In the genomic region with DNA sequence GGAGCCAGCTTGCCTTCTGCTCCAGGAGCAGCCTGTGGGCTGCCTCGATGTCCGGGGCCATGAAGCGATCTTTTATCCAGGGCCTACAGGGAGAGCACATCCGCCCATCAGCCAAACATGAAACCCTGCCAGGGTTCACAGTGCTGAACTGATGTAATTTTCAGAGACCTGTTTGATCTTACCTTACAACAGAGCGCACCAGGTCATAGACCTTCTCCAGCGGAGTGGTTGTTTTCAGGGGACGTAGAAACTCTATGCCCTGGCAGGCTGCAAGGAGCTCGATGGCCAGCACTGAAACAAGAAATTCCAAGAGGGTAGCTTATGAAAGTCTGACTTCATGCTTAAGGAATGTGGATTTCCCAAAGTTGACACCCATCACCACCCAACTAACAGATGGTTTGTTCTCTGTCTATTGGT, we compare ENCODE assay signal across 1 cellular context.
A peak's percentile ranks its signal among the peaks of the same experiment; 100 is the strongest.
TF ChIP-seq lines count a peak whose summit lies in the region.

No MANE protein-coding gene starts in this region.

TF ChIP-seq in HepG2, 621 proteins besides CTCF, POLR2A, EP300 and RAD21 (continued from another document and continues in another):
- TF ChIP-seq, protein P1, sequence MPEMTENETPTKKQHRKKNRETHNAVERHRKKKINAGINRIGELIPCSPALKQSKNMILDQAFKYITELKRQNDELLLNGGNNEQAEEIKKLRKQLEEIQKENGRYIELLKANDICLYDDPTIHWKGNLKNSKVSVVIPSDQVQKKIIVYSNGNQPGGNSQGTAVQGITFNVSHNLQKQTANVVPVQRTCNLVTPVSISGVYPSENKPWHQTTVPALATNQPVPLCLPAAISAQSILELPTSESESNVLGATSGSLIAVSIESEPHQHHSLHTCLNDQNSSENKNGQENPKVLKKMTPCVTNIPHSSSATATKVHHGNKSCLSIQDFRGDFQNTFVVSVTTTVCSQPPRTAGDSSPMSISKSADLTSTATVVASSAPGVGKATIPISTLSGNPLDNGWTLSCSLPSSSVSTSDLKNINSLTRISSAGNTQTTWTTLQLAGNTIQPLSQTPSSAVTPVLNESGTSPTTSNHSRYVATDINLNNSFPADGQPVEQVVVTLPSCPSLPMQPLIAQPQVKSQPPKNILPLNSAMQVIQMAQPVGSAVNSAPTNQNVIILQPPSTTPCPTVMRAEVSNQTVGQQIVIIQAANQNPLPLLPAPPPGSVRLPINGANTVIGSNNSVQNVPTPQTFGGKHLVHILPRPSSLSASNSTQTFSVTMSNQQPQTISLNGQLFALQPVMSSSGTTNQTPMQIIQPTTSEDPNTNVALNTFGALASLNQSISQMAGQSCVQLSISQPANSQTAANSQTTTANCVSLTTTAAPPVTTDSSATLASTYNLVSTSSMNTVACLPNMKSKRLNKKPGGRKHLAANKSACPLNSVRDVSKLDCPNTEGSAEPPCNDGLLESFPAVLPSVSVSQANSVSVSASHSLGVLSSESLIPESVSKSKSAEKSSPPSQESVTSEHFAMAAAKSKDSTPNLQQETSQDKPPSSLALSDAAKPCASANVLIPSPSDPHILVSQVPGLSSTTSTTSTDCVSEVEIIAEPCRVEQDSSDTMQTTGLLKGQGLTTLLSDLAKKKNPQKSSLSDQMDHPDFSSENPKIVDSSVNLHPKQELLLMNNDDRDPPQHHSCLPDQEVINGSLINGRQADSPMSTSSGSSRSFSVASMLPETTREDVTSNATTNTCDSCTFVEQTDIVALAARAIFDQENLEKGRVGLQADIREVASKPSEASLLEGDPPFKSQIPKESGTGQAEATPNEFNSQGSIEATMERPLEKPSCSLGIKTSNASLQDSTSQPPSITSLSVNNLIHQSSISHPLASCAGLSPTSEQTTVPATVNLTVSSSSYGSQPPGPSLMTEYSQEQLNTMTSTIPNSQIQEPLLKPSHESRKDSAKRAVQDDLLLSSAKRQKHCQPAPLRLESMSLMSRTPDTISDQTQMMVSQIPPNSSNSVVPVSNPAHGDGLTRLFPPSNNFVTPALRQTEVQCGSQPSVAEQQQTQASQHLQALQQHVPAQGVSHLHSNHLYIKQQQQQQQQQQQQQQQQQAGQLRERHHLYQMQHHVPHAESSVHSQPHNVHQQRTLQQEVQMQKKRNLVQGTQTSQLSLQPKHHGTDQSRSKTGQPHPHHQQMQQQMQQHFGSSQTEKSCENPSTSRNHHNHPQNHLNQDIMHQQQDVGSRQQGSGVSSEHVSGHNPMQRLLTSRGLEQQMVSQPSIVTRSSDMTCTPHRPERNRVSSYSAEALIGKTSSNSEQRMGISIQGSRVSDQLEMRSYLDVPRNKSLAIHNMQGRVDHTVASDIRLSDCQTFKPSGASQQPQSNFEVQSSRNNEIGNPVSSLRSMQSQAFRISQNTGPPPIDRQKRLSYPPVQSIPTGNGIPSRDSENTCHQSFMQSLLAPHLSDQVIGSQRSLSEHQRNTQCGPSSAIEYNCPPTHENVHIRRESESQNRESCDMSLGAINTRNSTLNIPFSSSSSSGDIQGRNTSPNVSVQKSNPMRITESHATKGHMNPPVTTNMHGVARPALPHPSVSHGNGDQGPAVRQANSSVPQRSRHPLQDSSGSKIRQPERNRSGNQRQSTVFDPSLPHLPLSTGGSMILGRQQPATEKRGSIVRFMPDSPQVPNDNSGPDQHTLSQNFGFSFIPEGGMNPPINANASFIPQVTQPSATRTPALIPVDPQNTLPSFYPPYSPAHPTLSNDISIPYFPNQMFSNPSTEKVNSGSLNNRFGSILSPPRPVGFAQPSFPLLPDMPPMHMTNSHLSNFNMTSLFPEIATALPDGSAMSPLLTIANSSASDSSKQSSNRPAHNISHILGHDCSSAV (CRISPR knock-in tag; IDR thresholded peaks at IDR 0.05; ENCODE audit: borderline replicate concordance), result no peak
- peak; percentile 82; the same call in 1 of the 2 replicates for TF ChIP-seq SOX5 (CRISPR knock-in tag; IDR thresholded peaks at IDR 0.05; ENCODE audit: borderline replicate concordance)
- no peak for TF ChIP-seq JARID2 (CRISPR knock-in tag; IDR thresholded peaks at IDR 0.05; ENCODE audit: insufficient replicate concordance)
- no peak for TF ChIP-seq ATF7-NPFF (CRISPR knock-in tag; IDR thresholded peaks at IDR 0.05; ENCODE audit: low read depth)
- TF ChIP-seq HIVEP1 (CRISPR knock-in tag; IDR thresholded peaks at IDR 0.05), result no peak
- TF ChIP-seq ESRRA (CRISPR knock-in tag; IDR thresholded peaks at IDR 0.05; ENCODE audit: low read depth), result 0 out of 2 replicates have a peak, but pooled peaks have one; percentile 53
- TF ChIP-seq CHCHD3 (CRISPR knock-in tag; IDR thresholded peaks at IDR 0.05), result no peak
- TF ChIP-seq, protein P2, sequence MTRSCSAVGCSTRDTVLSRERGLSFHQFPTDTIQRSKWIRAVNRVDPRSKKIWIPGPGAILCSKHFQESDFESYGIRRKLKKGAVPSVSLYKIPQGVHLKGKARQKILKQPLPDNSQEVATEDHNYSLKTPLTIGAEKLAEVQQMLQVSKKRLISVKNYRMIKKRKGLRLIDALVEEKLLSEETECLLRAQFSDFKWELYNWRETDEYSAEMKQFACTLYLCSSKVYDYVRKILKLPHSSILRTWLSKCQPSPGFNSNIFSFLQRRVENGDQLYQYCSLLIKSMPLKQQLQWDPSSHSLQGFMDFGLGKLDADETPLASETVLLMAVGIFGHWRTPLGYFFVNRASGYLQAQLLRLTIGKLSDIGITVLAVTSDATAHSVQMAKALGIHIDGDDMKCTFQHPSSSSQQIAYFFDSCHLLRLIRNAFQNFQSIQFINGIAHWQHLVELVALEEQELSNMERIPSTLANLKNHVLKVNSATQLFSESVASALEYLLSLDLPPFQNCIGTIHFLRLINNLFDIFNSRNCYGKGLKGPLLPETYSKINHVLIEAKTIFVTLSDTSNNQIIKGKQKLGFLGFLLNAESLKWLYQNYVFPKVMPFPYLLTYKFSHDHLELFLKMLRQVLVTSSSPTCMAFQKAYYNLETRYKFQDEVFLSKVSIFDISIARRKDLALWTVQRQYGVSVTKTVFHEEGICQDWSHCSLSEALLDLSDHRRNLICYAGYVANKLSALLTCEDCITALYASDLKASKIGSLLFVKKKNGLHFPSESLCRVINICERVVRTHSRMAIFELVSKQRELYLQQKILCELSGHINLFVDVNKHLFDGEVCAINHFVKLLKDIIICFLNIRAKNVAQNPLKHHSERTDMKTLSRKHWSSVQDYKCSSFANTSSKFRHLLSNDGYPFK (CRISPR knock-in tag; IDR thresholded peaks at IDR 0.05; ENCODE audit: borderline replicate concordance), result peak; percentile 92
- peak; percentile 48; the same call in 1 of the 2 replicates for TF ChIP-seq ELF1 (CRISPR knock-in tag; IDR thresholded peaks at IDR 0.05)
- TF ChIP-seq, protein P3, sequence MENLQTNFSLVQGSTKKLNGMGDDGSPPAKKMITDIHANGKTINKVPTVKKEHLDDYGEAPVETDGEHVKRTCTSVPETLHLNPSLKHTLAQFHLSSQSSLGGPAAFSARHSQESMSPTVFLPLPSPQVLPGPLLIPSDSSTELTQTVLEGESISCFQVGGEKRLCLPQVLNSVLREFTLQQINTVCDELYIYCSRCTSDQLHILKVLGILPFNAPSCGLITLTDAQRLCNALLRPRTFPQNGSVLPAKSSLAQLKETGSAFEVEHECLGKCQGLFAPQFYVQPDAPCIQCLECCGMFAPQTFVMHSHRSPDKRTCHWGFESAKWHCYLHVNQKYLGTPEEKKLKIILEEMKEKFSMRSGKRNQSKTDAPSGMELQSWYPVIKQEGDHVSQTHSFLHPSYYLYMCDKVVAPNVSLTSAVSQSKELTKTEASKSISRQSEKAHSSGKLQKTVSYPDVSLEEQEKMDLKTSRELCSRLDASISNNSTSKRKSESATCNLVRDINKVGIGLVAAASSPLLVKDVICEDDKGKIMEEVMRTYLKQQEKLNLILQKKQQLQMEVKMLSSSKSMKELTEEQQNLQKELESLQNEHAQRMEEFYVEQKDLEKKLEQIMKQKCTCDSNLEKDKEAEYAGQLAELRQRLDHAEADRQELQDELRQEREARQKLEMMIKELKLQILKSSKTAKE (CRISPR knock-in tag; IDR thresholded peaks at IDR 0.05; ENCODE audit: borderline replicate concordance), result peak; percentile 48
- TF ChIP-seq TCF7 (IDR thresholded peaks at IDR 0.05; ENCODE audit: low read depth), result peak; percentile 90
- TF ChIP-seq, protein P4, sequence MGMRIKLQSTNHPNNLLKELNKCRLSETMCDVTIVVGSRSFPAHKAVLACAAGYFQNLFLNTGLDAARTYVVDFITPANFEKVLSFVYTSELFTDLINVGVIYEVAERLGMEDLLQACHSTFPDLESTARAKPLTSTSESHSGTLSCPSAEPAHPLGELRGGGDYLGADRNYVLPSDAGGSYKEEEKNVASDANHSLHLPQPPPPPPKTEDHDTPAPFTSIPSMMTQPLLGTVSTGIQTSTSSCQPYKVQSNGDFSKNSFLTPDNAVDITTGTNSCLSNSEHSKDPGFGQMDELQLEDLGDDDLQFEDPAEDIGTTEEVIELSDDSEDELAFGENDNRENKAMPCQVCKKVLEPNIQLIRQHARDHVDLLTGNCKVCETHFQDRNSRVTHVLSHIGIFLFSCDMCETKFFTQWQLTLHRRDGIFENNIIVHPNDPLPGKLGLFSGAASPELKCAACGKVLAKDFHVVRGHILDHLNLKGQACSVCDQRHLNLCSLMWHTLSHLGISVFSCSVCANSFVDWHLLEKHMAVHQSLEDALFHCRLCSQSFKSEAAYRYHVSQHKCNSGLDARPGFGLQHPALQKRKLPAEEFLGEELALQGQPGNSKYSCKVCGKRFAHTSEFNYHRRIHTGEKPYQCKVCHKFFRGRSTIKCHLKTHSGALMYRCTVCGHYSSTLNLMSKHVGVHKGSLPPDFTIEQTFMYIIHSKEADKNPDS (CRISPR knock-in tag; IDR thresholded peaks at IDR 0.05), result no peak
- TF ChIP-seq, protein P5, sequence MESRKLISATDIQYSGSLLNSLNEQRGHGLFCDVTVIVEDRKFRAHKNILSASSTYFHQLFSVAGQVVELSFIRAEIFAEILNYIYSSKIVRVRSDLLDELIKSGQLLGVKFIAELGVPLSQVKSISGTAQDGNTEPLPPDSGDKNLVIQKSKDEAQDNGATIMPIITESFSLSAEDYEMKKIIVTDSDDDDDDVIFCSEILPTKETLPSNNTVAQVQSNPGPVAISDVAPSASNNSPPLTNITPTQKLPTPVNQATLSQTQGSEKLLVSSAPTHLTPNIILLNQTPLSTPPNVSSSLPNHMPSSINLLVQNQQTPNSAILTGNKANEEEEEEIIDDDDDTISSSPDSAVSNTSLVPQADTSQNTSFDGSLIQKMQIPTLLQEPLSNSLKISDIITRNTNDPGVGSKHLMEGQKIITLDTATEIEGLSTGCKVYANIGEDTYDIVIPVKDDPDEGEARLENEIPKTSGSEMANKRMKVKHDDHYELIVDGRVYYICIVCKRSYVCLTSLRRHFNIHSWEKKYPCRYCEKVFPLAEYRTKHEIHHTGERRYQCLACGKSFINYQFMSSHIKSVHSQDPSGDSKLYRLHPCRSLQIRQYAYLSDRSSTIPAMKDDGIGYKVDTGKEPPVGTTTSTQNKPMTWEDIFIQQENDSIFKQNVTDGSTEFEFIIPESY (CRISPR knock-in tag; IDR thresholded peaks at IDR 0.05), result no peak
- TF ChIP-seq RBM39 (IDR thresholded peaks at IDR 0.05; ENCODE audit: low read depth, low read length, poor library complexity, severe bottlenecking), result no peak
- TF ChIP-seq CEBPB (IDR thresholded peaks at IDR 0.05; ENCODE audit: borderline replicate concordance, low read depth, low read length), result peak; percentile 67; the same call in 1 of the 2 replicates
- no peak for TF ChIP-seq HNRNPK (IDR thresholded peaks at IDR 0.05; ENCODE audit: low read depth, low read length, poor library complexity, severe bottlenecking)
- TF ChIP-seq, protein P6, sequence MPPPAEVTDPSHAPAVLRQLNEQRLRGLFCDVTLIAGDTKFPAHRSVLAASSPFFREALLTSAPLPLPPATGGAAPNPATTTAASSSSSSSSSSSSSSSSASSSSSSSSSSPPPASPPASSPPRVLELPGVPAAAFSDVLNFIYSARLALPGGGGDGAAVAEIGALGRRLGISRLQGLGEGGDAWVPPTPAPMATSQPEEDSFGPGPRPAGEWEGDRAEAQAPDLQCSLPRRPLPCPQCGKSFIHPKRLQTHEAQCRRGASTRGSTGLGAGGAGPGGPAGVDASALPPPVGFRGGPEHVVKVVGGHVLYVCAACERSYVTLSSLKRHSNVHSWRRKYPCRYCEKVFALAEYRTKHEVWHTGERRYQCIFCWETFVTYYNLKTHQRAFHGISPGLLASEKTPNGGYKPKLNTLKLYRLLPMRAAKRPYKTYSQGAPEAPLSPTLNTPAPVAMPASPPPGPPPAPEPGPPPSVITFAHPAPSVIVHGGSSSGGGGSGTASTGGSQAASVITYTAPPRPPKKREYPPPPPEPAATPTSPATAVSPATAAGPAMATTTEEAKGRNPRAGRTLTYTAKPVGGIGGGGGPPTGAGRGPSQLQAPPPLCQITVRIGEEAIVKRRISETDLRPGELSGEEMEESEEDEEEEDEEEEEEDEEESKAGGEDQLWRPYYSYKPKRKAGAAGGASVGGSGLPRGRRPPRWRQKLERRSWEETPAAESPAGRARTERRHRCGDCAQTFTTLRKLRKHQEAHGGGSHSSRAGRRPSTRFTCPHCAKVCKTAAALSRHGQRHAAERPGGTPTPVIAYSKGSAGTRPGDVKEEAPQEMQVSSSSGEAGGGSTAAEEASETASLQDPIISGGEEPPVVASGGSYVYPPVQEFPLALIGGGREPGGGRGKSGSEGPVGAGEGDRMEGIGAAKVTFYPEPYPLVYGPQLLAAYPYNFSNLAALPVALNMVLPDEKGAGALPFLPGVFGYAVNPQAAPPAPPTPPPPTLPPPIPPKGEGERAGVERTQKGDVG (CRISPR knock-in tag; IDR thresholded peaks at IDR 0.05; ENCODE audit: borderline replicate concordance), result 0 out of 2 replicates have a peak, but pooled peaks have one; percentile 66
- TF ChIP-seq, protein P7, sequence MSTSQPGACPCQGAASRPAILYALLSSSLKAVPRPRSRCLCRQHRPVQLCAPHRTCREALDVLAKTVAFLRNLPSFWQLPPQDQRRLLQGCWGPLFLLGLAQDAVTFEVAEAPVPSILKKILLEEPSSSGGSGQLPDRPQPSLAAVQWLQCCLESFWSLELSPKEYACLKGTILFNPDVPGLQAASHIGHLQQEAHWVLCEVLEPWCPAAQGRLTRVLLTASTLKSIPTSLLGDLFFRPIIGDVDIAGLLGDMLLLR (CRISPR knock-in tag; IDR thresholded peaks at IDR 0.05), result no peak
